ENCODE assay signal across 16 cellular contexts in genomic region chr1:117646007-117646913, GRCh38. TPM values are rescaled to one million over a fixed set of nuclear protein-coding genes. Genes with fewer than 3 reads are reported as not detected.
DNase-seq lines count a peak whose midpoint lies in the region; ATAC-seq and TF ChIP-seq lines count a peak whose summit lies in the region.
"Had no signal": no experiment of that assay in that cellular context is flagged by ENCODE, and none has a peak within 500 bp of the region (broad histone marks: within the 10 kb centered on the region; RNA-seq: fewer than 3 reads in every experiment).

No MANE protein-coding gene starts in this region.

- WGBS in body of pancreas, 2 donors = 87% methylated on average over 10 to 12 of the region's 12 CpGs
- 83 to 85% methylated on average over 12 of the region's 12 CpGs for WGBS in heart right ventricle, 2 donors

- ATAC-seq in body of pancreas = peak; percentile 35
- ATAC-seq in left colon = peak; percentile 98
- no peak for ATAC-seq in GM21786 (IDR thresholded peaks at IDR 0.05; ENCODE audit: unreplicated experiment)
- ATAC-seq in heart right ventricle = no peak
- ATAC-seq: activated T-cell treated with anti-CD3 and anti-CD28 coated beads, Interleukin-2, amount 50 U/mL, for 4 hours had no signal

- H3K4me3 ChIP-seq in AG04449 (ENCODE audit: low read depth, low read length) (no peak overlapping the region), body of pancreas (no peak overlapping the region), heart right ventricle (no peak overlapping the region), MG63 (no peak overlapping the region)
- H3K4me3 ChIP-seq: esophagus muscularis mucosa, skin epidermis, suprapubic skin had no signal

- H3K36me3 ChIP-seq in body of pancreas (replicated peaks in 1 of 2; ENCODE audit: insufficient read depth in 1 of 2, low read depth in 2 of 2) = no peaks in the 10 kb centered on the region
- no peaks in the 10 kb centered on the region for H3K36me3 ChIP-seq in heart right ventricle
- no peaks in the 10 kb centered on the region for H3K36me3 ChIP-seq in MG63
- H3K36me3 ChIP-seq: esophagus muscularis mucosa, suprapubic skin had no signal

- in situ Hi-C loops in G401 (cut with HindIII; ENCODE audit: low sequenced_read_pairs) = no loop called here

- H3K27ac ChIP-seq in body of pancreas (no peak overlapping the region), heart right ventricle (no peak overlapping the region)
- H3K27ac ChIP-seq: esophagus muscularis mucosa, skin epidermis, suprapubic skin had no signal

- TF ChIP-seq POLR2A in body of pancreas (IDR thresholded peaks at IDR 0.05) = no peak

- TF ChIP-seq CTCF in AG04449 (IDR thresholded peaks at IDR 0.05; ENCODE audit: insufficient read depth, low read length, missing control alignments) = no peak
- no peak for TF ChIP-seq CTCF in body of pancreas (IDR thresholded peaks at IDR 0.05)
- no peak for TF ChIP-seq CTCF in heart right ventricle (IDR thresholded peaks at IDR 0.05)

- intact Hi-C loops in body of pancreas (cut with DNase I) = no loop called here
- intact Hi-C loops in left colon (cut with DNase I, micrococcal nuclease) = no loop called here
- intact Hi-C loops in heart right ventricle (cut with DNase I) = no loop called here

- POLR2A ChIA-PET in AG04449 (lab: Yijun Ruan, JAX) = no interaction called here

- DNase-seq in AG04449 (ENCODE audit: low read depth, low spot score) = peak; percentile 3
- peak; percentile 31 for DNase-seq in G401 (ENCODE audit: low spot score)
- no peak for DNase-seq in body of pancreas
- DNase-seq in left colon = peak; percentile 49 to 60
- DNase-seq in heart right ventricle = no peak
- DNase-seq in activated CD8-positive, alpha-beta memory T cell treated with anti-CD3 and anti-CD28 coated beads for 24 hours = no peak
- DNase-seq in MG63 = no peak
- DNase-seq: activated CD4-positive, alpha-beta T cell treated with anti-CD3 and anti-CD28 coated beads, Interleukin-2, amount 50 U/mL, for 1 hour; activated T-cell treated with anti-CD3 and anti-CD28 coated beads, Interleukin-2, amount 50 U/mL, for 4 hours; KBM-7; NCI-H1105; stimulated activated CD4-positive, alpha-beta T cell treated with anti-CD3 and anti-CD28 coated beads, Interleukin-4, amount 100 ng/mL, for 24 hours had no signal

- H3K4me1 ChIP-seq in body of pancreas = peaks cover 8% of the 10 kb centered on the region
- H3K4me1 ChIP-seq in heart right ventricle = no peaks in the 10 kb centered on the region
- H3K4me1 ChIP-seq: esophagus muscularis mucosa had no signal

- no peaks in the 10 kb centered on the region for H3K9me3 ChIP-seq in body of pancreas
- H3K9me3 ChIP-seq in heart right ventricle = no peaks in the 10 kb centered on the region
- H3K9me3 ChIP-seq in MG63 = no peaks in the 10 kb centered on the region
- H3K9me3 ChIP-seq: esophagus muscularis mucosa, suprapubic skin had no signal

- CTCF ChIA-PET in AG04449 (lab: Yijun Ruan, JAX) = interaction anchor here (0.7 to 1.5 kb wide), 2 partner anchors 108 to 111 kb away, joined by 3 to 4 read pairs; no protein-coding TSS in a partner anchor

- H3K27me3 ChIP-seq in body of pancreas = no peaks in the 10 kb centered on the region
- no peaks in the 10 kb centered on the region for H3K27me3 ChIP-seq in heart right ventricle
- H3K27me3 ChIP-seq in MG63 = no peaks in the 10 kb centered on the region
- H3K27me3 ChIP-seq: esophagus muscularis mucosa, suprapubic skin had no signal

RNA-seq across cellular contexts. Expression of gene TENT5C, which starts 40.4 kb away (rescaled TPM):
- total RNA-seq in G401 (2014; rRNA removed; shearing (Covaris generic)) = 0.25 and 0.85 TPM in 2 replicates
- total RNA-seq in body of pancreas = 10 to 100 TPM; 30.0 to 39.7 TPM
- 10 to 100 TPM; 30.7 to 45.6 TPM for total RNA-seq in left colon
- 10 to 100 TPM in 6 of 10 donors, 1 to 10 TPM in 4; 3.1 to 23.1 (median 13.0) TPM for total RNA-seq in heart right ventricle
- polyA plus RNA-seq in heart right ventricle = 1 to 10 TPM; 3.1 to 4.0 TPM
- total RNA-seq in MG63 (2014; rRNA removed; shearing (Covaris generic); ENCODE audit: low replicate concordance) = 6.2 and 6.4 TPM in 2 replicates

Comparison
In these comparisons a context has a peak if more than half of its experiments do, and no peak if none do; other contexts are left out.
1. DNase-seq: peak in AG04449 (single experiment), G401 (single experiment) and left colon (2 of 2); none in body of pancreas (0 of 4), heart right ventricle (0 of 2), activated CD8-positive, alpha-beta memory T cell treated with anti-CD3 and anti-CD28 coated beads for 24 hours (single experiment) and MG63 (single experiment).
2. ATAC-seq: peak in body of pancreas (single experiment) and left colon (single experiment); none in GM21786 (single experiment) and heart right ventricle (0 of 8).